ENCODE assay signal across 17 cellular contexts in genomic region chr5:39721394-39721793, GRCh38.
DNase-seq lines count a peak whose midpoint lies in the region; ATAC-seq, FAIRE-seq and TF ChIP-seq lines count a peak whose summit lies in the region.
"Had no signal": no experiment of that assay in that cellular context is flagged by ENCODE, and none has a peak within 500 bp of the region (broad histone marks: within the 10 kb centered on the region; RNA-seq: fewer than 3 reads in every experiment).

No MANE protein-coding gene starts in this region.

- H3K9me3 Mint-ChIP-seq in stimulated activated naive CD8-positive, alpha-beta T cell treated with anti-CD3 and anti-CD28 coated beads, Interleukin-15, amount 100 ng/mL, for 72 hours: no peaks in the 10 kb centered on the region
- no peaks in the 10 kb centered on the region for H3K9me3 Mint-ChIP-seq in stimulated activated effector memory CD8-positive, alpha-beta T cell treated with anti-CD3 and anti-CD28 coated beads, Interleukin-12 subunit alpha, Interleukin-12 subunit beta, amount 100 ng/mL, for 72 hours
- H3K9me3 Mint-ChIP-seq: CD8-positive, alpha-beta T cell had no signal

- H3K4me3 ChIP-seq in kidney (ENCODE audit: low read length in 2 of 2): no peak overlapping the region
- H3K4me3 ChIP-seq: BLaER1 treated with 17β-estradiol and CSF1 and Interleukin-3, amounts not matched to agents 10 nM and 100 nM; GM23248 had no signal

- H3K9ac ChIP-seq in kidney (ENCODE audit: low read length in 2 of 2): no peak overlapping the region
- H3K9ac ChIP-seq: BLaER1 treated with 17β-estradiol and CSF1 and Interleukin-3, amounts not matched to agents 10 nM and 100 nM; GM23248 had no signal

- no peak overlapping the region for H3K27ac Mint-ChIP-seq in stimulated activated naive CD8-positive, alpha-beta T cell treated with anti-CD3 and anti-CD28 coated beads, Interleukin-15, amount 100 ng/mL, for 72 hours
- H3K27ac Mint-ChIP-seq in stimulated activated effector memory CD8-positive, alpha-beta T cell treated with anti-CD3 and anti-CD28 coated beads, Interleukin-12 subunit alpha, Interleukin-12 subunit beta, amount 100 ng/mL, for 72 hours: no peak overlapping the region
- H3K27ac Mint-ChIP-seq: B cell; CD8-positive, alpha-beta T cell had no signal

- no peak for FAIRE-seq in kidney (lab: Jason Lieb, UNC)
- FAIRE-seq: GM19239 had no signal

- no peaks in the 10 kb centered on the region for H3K4me1 ChIP-seq in kidney (ENCODE audit: control insufficient read depth in 1 of 2, insufficient read depth in 1 of 2, low read depth in 1 of 2, low read length in 2 of 2)
- H3K4me1 ChIP-seq: BLaER1 treated with 17β-estradiol and CSF1 and Interleukin-3, amounts not matched to agents 10 nM and 100 nM had no signal

- no peaks in the 10 kb centered on the region for H3K27me3 Mint-ChIP-seq in stimulated activated naive CD8-positive, alpha-beta T cell treated with anti-CD3 and anti-CD28 coated beads, Interleukin-15, amount 100 ng/mL, for 72 hours
- H3K27me3 Mint-ChIP-seq: B cell had no signal

- ATAC-seq in stimulated activated naive CD8-positive, alpha-beta T cell treated with anti-CD3 and anti-CD28 coated beads, Interleukin-15, amount 100 ng/mL, for 72 hours: peak; percentile 83
- no peak for ATAC-seq in stimulated activated naive CD8-positive, alpha-beta T cell treated with anti-CD3 and anti-CD28 coated beads, Interleukin-15, Interleukin-2, amounts not matched to agents 100 U/mL and 50 U/mL, for 24 hours
- ATAC-seq in stimulated activated effector memory CD8-positive, alpha-beta T cell treated with anti-CD3 and anti-CD28 coated beads, Interleukin-12 subunit alpha, Interleukin-12 subunit beta, amount 100 ng/mL, for 72 hours: peak; percentile 40
- ATAC-seq in GM18517 (IDR thresholded peaks at IDR 0.05; ENCODE audit: unreplicated experiment): no peak
- ATAC-seq: CD8-positive, alpha-beta T cell had no signal

- no peaks in the 10 kb centered on the region for H3K36me3 Mint-ChIP-seq in stimulated activated effector memory CD8-positive, alpha-beta T cell treated with anti-CD3 and anti-CD28 coated beads, Interleukin-12 subunit alpha, Interleukin-12 subunit beta, amount 100 ng/mL, for 72 hours
- H3K36me3 Mint-ChIP-seq: CD8-positive, alpha-beta T cell had no signal

- no peaks in the 10 kb centered on the region for H3K36me3 ChIP-seq in kidney (ENCODE audit: control insufficient read depth in 1 of 2, insufficient read depth in 2 of 2, low read length in 2 of 2)
- H3K36me3 ChIP-seq: BLaER1 treated with 17β-estradiol and CSF1 and Interleukin-3, amounts not matched to agents 10 nM and 100 nM had no signal

- peaks cover 5% of the 10 kb centered on the region for H3K4me1 Mint-ChIP-seq in stimulated activated naive CD8-positive, alpha-beta T cell treated with anti-CD3 and anti-CD28 coated beads, Interleukin-15, amount 100 ng/mL, for 72 hours
- no peaks in the 10 kb centered on the region for H3K4me1 Mint-ChIP-seq in stimulated activated effector memory CD8-positive, alpha-beta T cell treated with anti-CD3 and anti-CD28 coated beads, Interleukin-12 subunit alpha, Interleukin-12 subunit beta, amount 100 ng/mL, for 72 hours
- H3K4me1 Mint-ChIP-seq: B cell had no signal

- H3K4me3 Mint-ChIP-seq in stimulated activated naive CD8-positive, alpha-beta T cell treated with anti-CD3 and anti-CD28 coated beads, Interleukin-15, amount 100 ng/mL, for 72 hours: no peak overlapping the region
- no peak overlapping the region for H3K4me3 Mint-ChIP-seq in stimulated activated effector memory CD8-positive, alpha-beta T cell treated with anti-CD3 and anti-CD28 coated beads, Interleukin-12 subunit alpha, Interleukin-12 subunit beta, amount 100 ng/mL, for 72 hours
- H3K4me3 Mint-ChIP-seq: B cell; CD8-positive, alpha-beta T cell had no signal

- DNase-seq in stimulated activated naive CD8-positive, alpha-beta T cell treated with anti-CD3 and anti-CD28 coated beads, Interleukin-15, amount 100 ng/mL, for 72 hours: no peak
- no peak for DNase-seq in stimulated activated naive CD8-positive, alpha-beta T cell treated with anti-CD3 and anti-CD28 coated beads, Interleukin-15, Interleukin-2, amounts not matched to agents 100 U/mL and 50 U/mL, for 24 hours
- peak; percentile 53 for DNase-seq in kidney
- no peak for DNase-seq in stimulated activated effector memory CD8-positive, alpha-beta T cell treated with anti-CD3 and anti-CD28 coated beads, Interleukin-12 subunit alpha, Interleukin-12 subunit beta, amount 100 ng/mL, for 72 hours (ENCODE audit: low spot score in 2 of 2)
- no peak for DNase-seq in NK-92 treated with Interleukin-12 subunit alpha and Interleukin-12 subunit beta, amount 100 ng/mL, for 24 hours (lab: John Stamatoyannopoulos, UW)
- no peak for DNase-seq in SW 1271 (lab: John Stamatoyannopoulos, UW)
- DNase-seq: Calu3; CD8-positive, alpha-beta T cell; DMS79 treated with DMSO at 0.1 percent for 48 hours; GF-D8; GM23248; HCEC 1CT; IMR-90 had no signal

- intact Hi-C loops in kidney (cut with DNase I): no loop called here

- TF ChIP-seq CTCF in kidney (IDR thresholded peaks at IDR 0.05; ENCODE audit: borderline replicate concordance, extremely low read depth, insufficient read depth): no peak

- H3K9me3 ChIP-seq in kidney (ENCODE audit: control insufficient read depth in 1 of 2, low read length in 2 of 2): no peaks in the 10 kb centered on the region

- H3K27ac ChIP-seq in kidney (ENCODE audit: low read depth in 2 of 2, low read length in 2 of 2): no peak overlapping the region
- H3K27ac ChIP-seq: BLaER1 treated with 17β-estradiol and CSF1 and Interleukin-3, amounts not matched to agents 10 nM and 100 nM; GM23248 had no signal

Comparison
In these comparisons a context has a peak if more than half of its experiments do, and no peak if none do; other contexts are left out.
1. ATAC-seq: peak in stimulated activated naive CD8-positive, alpha-beta T cell treated with anti-CD3 and anti-CD28 coated beads, Interleukin-15, amount 100 ng/mL, for 72 hours (single experiment) and stimulated activated effector memory CD8-positive, alpha-beta T cell treated with anti-CD3 and anti-CD28 coated beads, Interleukin-12 subunit alpha, Interleukin-12 subunit beta, amount 100 ng/mL, for 72 hours (single experiment); none in stimulated activated naive CD8-positive, alpha-beta T cell treated with anti-CD3 and anti-CD28 coated beads, Interleukin-15, Interleukin-2, amounts not matched to agents 100 U/mL and 50 U/mL, for 24 hours (single experiment) and GM18517 (single experiment).